Comparison of ENCODE assay signal across 1 cellular context in the genomic region with DNA sequence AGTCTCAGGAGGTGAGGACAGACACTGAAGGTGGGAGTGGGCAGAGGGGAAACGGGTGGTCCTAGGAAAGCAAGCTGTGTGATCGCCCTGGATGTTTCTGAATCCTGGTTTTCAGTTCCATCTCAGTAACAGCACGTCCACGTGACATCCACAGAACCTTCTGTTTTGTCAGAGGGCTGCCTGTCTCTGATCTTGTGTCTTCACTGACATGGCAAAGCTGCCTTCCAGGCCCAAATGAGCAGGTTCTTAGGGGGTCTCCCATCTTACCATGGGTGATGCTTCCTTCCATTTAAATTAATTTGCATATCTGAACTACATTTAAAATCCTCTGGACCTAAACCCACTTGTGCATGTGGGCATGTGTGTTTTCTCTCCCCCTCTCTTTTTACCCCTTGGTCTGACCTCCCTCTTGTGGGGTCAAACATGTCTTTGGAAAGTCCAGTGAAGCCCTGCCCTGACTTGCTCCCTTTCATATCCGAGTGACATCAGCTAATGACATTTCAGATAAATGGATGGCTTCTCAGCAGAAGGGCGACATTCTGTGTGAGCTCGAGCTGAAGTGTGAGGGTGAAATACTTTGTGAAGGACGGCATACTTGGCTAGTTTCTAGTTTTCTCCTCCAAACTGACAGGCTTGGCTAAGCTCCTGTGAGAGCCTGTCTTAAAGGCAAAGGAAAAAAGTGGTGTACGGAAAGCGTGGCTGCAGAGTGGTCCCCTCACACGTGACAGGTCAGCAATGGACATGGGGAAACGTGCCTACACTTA.
TF ChIP-seq lines count a peak whose summit lies in the region.

No MANE protein-coding gene starts in this region.

TF ChIP-seq in K562, 482 proteins besides CTCF, POLR2A, EP300 and RAD21:
- TF ChIP-seq MEIS2 (IDR thresholded peaks at IDR 0.05; ENCODE audit: partially characterized antibody) = peak; percentile 16
- TF ChIP-seq, protein P1, sequence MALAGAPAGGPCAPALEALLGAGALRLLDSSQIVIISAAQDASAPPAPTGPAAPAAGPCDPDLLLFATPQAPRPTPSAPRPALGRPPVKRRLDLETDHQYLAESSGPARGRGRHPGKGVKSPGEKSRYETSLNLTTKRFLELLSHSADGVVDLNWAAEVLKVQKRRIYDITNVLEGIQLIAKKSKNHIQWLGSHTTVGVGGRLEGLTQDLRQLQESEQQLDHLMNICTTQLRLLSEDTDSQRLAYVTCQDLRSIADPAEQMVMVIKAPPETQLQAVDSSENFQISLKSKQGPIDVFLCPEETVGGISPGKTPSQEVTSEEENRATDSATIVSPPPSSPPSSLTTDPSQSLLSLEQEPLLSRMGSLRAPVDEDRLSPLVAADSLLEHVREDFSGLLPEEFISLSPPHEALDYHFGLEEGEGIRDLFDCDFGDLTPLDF (CRISPR knock-in tag; IDR thresholded peaks at IDR 0.05) = no peak
TF ChIP-seq in K562: peak in this region for 1.
